ENCODE assay signal across 9 cellular contexts in genomic region chr6:154234019-154234772, GRCh38.
A peak's percentile ranks its signal among the peaks of the same experiment; 100 is the strongest.
DNase-seq lines count a peak whose midpoint lies in the region; ATAC-seq, FAIRE-seq and TF ChIP-seq lines count a peak whose summit lies in the region.
"Had no signal": no experiment of that assay in that cellular context is flagged by ENCODE, and none has a peak within 500 bp of the region (broad histone marks: within the 10 kb centered on the region; RNA-seq: fewer than 3 reads in every experiment).

No MANE protein-coding gene starts in this region.

- no peaks in the 10 kb centered on the region for H3K36me3 ChIP-seq in naive thymus-derived CD4-positive, alpha-beta T cell (ENCODE audit: control insufficient read depth in 2 of 3, insufficient read depth in 3 of 3, low read length in 3 of 3)

- H3K9me3 Mint-ChIP-seq in naive thymus-derived CD4-positive, alpha-beta T cell, result no peaks in the 10 kb centered on the region
- H3K9me3 Mint-ChIP-seq: nephron had no signal

- no peak overlapping the region for H3K27ac ChIP-seq in HL-60 (replicated peaks)
- peak overlapping the region; percentile 52 for H3K27ac ChIP-seq in naive thymus-derived CD4-positive, alpha-beta T cell (ENCODE audit: low read depth, low read length)

- no peak for FAIRE-seq in D721Med (lab: Jason Lieb, UNC)

- H3K27ac Mint-ChIP-seq in naive thymus-derived CD4-positive, alpha-beta T cell, result peak overlapping the region; percentile 45 to 94 (median 88)
- H3K27ac Mint-ChIP-seq: nephron had no signal

- DNase-seq in HL-60 (ENCODE audit: low read depth in 1 of 2, low spot score in 1 of 2) (peak; percentile 23 to 41), NCI-H524 treated with DMSO at 0.1 percent for 48 hours (lab: John Stamatoyannopoulos, UW) (no peak), D721Med (ENCODE audit: insufficient read length, low spot score) (no peak), NCI-H1436 (lab: John Stamatoyannopoulos, UW) (no peak)
- no peak for DNase-seq in naive thymus-derived CD4-positive, alpha-beta T cell
- DNase-seq: amygdala had no signal

- H3K27me3 Mint-ChIP-seq in naive thymus-derived CD4-positive, alpha-beta T cell, result no peaks in the 10 kb centered on the region

- intact Hi-C loops in naive thymus-derived CD4-positive, alpha-beta T cell (cut with micrococcal nuclease), result no loop called here

- H3K4me3 Mint-ChIP-seq in naive thymus-derived CD4-positive, alpha-beta T cell, result peak overlapping the region; percentile 4 to 73 (median 60)
- H3K4me3 Mint-ChIP-seq: nephron had no signal

- peak; percentile 69 for ATAC-seq in GM18907 (IDR thresholded peaks at IDR 0.05; ENCODE audit: unreplicated experiment)
- peak; percentile 61 for ATAC-seq in GM21825 (IDR thresholded peaks at IDR 0.05; ENCODE audit: unreplicated experiment)
- peak; percentile 54 for ATAC-seq in naive thymus-derived CD4-positive, alpha-beta T cell

- H3K27me3 ChIP-seq in HL-60 (ENCODE audit: insufficient read depth, poor library complexity, severe bottlenecking), result no peaks in the 10 kb centered on the region
- no peaks in the 10 kb centered on the region for H3K27me3 ChIP-seq in naive thymus-derived CD4-positive, alpha-beta T cell (ENCODE audit: control insufficient read depth in 2 of 2, insufficient read depth in 2 of 2, low read length in 2 of 2)

- no peaks in the 10 kb centered on the region for H3K9me3 ChIP-seq in naive thymus-derived CD4-positive, alpha-beta T cell (ENCODE audit: control insufficient read depth in 2 of 3, low read length in 3 of 3)

- POLR2A ChIA-PET in naive thymus-derived CD4-positive, alpha-beta T cell (lab: Charles Lee), result interaction anchor here (0.5 to 3.5 kb wide), 8 partner anchors 10 to 44 kb away, joined by 3 to 37 read pairs (median 3); no protein-coding TSS in a partner anchor

- TF ChIP-seq CTCF in HL-60 (IDR thresholded peaks at IDR 0.05; ENCODE audit: insufficient read depth, low read length) (no peak), D721Med (IDR thresholded peaks at IDR 0.05; ENCODE audit: insufficient read depth, missing control alignments) (no peak)

- H3K4me3 ChIP-seq in HL-60 (replicated peaks; ENCODE audit: insufficient read depth, low read length), result no peak overlapping the region
- H3K4me3 ChIP-seq in naive thymus-derived CD4-positive, alpha-beta T cell (ENCODE audit: low read length), result no peak overlapping the region

- peaks cover 40 to 61% of the 10 kb centered on the region in 2 donors for H3K4me1 ChIP-seq in naive thymus-derived CD4-positive, alpha-beta T cell (ENCODE audit: control insufficient read depth in 2 of 2, insufficient read depth in 2 of 2, low read length in 2 of 2)

- peaks cover 0 to 32% (median 12%) of the 10 kb centered on the region in 5 donors for H3K36me3 Mint-ChIP-seq in naive thymus-derived CD4-positive, alpha-beta T cell

- CTCF ChIA-PET in naive thymus-derived CD4-positive, alpha-beta T cell (lab: Charles Lee), result interaction anchor here (1.2 to 2.9 kb wide), 2 partner anchors 42 to 50 kb away, joined by 3 to 7 read pairs; no protein-coding TSS in a partner anchor

- peaks cover 49 to 98% (median 87%) of the 10 kb centered on the region in 7 donors for H3K4me1 Mint-ChIP-seq in naive thymus-derived CD4-positive, alpha-beta T cell

Comparison
In these comparisons a context has a peak if more than half of its experiments do, and no peak if none do; other contexts are left out.
1. DNase-seq: peak in HL-60 (2 of 2); none in naive thymus-derived CD4-positive, alpha-beta T cell (0 of 9), NCI-H524 treated with DMSO at 0.1 percent for 48 hours (single experiment), D721Med (single experiment) and NCI-H1436 (single experiment).
2. Peak in every context shown above with its lines, with median percentiles within 50 percentile points of each other: ATAC-seq.